Comparison of ENCODE assay signal across 11 cellular contexts in genomic region chr9:5800969-5801738, GRCh38. TPM values are rescaled to one million over a fixed set of nuclear protein-coding genes. Genes with fewer than 3 reads are reported as not detected.
A peak's percentile ranks its signal among the peaks of the same experiment; 100 is the strongest.
DNase-seq lines count a peak whose midpoint lies in the region; ATAC-seq and TF ChIP-seq lines count a peak whose summit lies in the region.
"Had no signal": no experiment of that assay in that cellular context is flagged by ENCODE, and none has a peak within 500 bp of the region (broad histone marks: within the 10 kb centered on the region; RNA-seq: fewer than 3 reads in every experiment).

No MANE protein-coding gene starts in this region.

- H3K4me3 ChIP-seq in cardiac fibroblast (replicated peaks in 1 of 2; ENCODE audit: low read depth in 2 of 2, low read length in 2 of 2) (no peak overlapping the region), mucosa of descending colon (no peak overlapping the region), right atrium auricular region (no peak overlapping the region)

- H3K4me1 ChIP-seq in mucosa of descending colon (ENCODE audit: low read depth) (peaks cover 9% of the 10 kb centered on the region), right atrium auricular region (no peaks in the 10 kb centered on the region)

- H3K27me3 ChIP-seq in right atrium auricular region, result no peaks in the 10 kb centered on the region

- intact Hi-C loops in mucosa of descending colon (cut with DNase I, micrococcal nuclease), result no loop called here

- DNase-seq in DMS 273 (lab: John Stamatoyannopoulos, UW; ENCODE audit: unreplicated experiment) (peak; percentile 5), DMS 273 treated with DMSO at 0.1 percent for 48 hours (lab: John Stamatoyannopoulos, UW) (no peak), NCI-H2196 (lab: John Stamatoyannopoulos, UW; ENCODE audit: unreplicated experiment) (peak; percentile 62), cardiac fibroblast (ENCODE audit: low read depth in 2 of 2) (peak; percentile 19 to 25), mucosa of descending colon (peak in 1 of 3 donors; percentile 41), right atrium auricular region (ENCODE audit: low spot score) (no peak), NCI-H82 (lab: John Stamatoyannopoulos, UW) (no peak), NAMALWA (ENCODE audit: low spot score) (no peak)
- DNase-seq: NCI-H1436 had no signal

- H3K9me3 ChIP-seq in mucosa of descending colon (no peaks in the 10 kb centered on the region), right atrium auricular region (no peaks in the 10 kb centered on the region)

- H3K36me3 ChIP-seq in mucosa of descending colon (ENCODE audit: low read depth) (no peaks in the 10 kb centered on the region), right atrium auricular region (no peaks in the 10 kb centered on the region)

- peak; percentile 58 for ATAC-seq in mucosa of descending colon
- ATAC-seq: stimulated activated memory B cell treated with anti-CD40 and anti-IgM and Interleukin-4, amounts not matched to agents 10 μg/mL and 1 μg/mL and 100 μg/mL, for 72 hours had no signal

- no peak overlapping the region for H3K27ac ChIP-seq in right atrium auricular region
- H3K27ac ChIP-seq: 22Rv1 had no signal

- TF ChIP-seq CTCF in cardiac fibroblast (IDR thresholded peaks at IDR 0.05; ENCODE audit: low read depth, low read length) (no peak), mucosa of descending colon (IDR thresholded peaks at IDR 0.05) (no peak), right atrium auricular region (IDR thresholded peaks at IDR 0.05) (no peak)

RNA-seq across cellular contexts. Expression of gene ERMP1, which starts 31.8 kb away (rescaled TPM):
- total RNA-seq in mucosa of descending colon (10 to 100 TPM; 29.5 to 60.6 (median 34.1) TPM), right atrium auricular region (10 to 100 TPM; 10.8 to 27.8 TPM)

Comparison
In these comparisons a context has a peak if more than half of its experiments do, and no peak if none do; other contexts are left out.
1. DNase-seq: peak in DMS 273 (single experiment), NCI-H2196 (single experiment) and cardiac fibroblast (2 of 2); none in DMS 273 treated with DMSO at 0.1 percent for 48 hours (single experiment), right atrium auricular region (single experiment), NCI-H82 (single experiment) and NAMALWA (single experiment).